In genomic region chr3:167734498-167735232, GRCh38 we compare ENCODE assay signal across 8 cellular contexts. TPM values are rescaled to one million over a fixed set of nuclear protein-coding genes. Genes with fewer than 3 reads are reported as not detected.
A peak's percentile ranks its signal among the peaks of the same experiment; 100 is the strongest.
DNase-seq lines count a peak whose midpoint lies in the region; ATAC-seq and TF ChIP-seq lines count a peak whose summit lies in the region.

TSS of gene PDCD10 (minus strand) at chr3:167734892. CDS start at chr3:167720157, 14,735 bp downstream.

- no peak for TF ChIP-seq RAD21 in Ishikawa (IDR thresholded peaks at IDR 0.05; ENCODE audit: low read depth)

- no peaks in the 10 kb centered on the region for H3K27me3 ChIP-seq in mononuclear cell (ENCODE audit: insufficient read depth, low read length)

- peak within 1 kb of the TSS; percentile 96 for H3K27ac ChIP-seq in epithelial cell of prostate

- ATAC-seq in GM21619 (IDR thresholded peaks at IDR 0.05; ENCODE audit: unreplicated experiment): peak; percentile 84

- H3K9me3 ChIP-seq in mononuclear cell (ENCODE audit: low read depth, low read length): no peaks in the 10 kb centered on the region

- peaks cover 22% of the 10 kb centered on the region for H3K4me1 ChIP-seq in mononuclear cell (ENCODE audit: insufficient read depth, low read length)

- TF ChIP-seq EP300 in Ishikawa (IDR thresholded peaks at IDR 0.05; ENCODE audit: borderline replicate concordance): no peak

- peak within 1 kb of the TSS; percentile 84 for H3K4me3 ChIP-seq in mononuclear cell (ENCODE audit: low read length)

- DNase-seq in DMS53 (lab: John Stamatoyannopoulos, UW): peak; percentile 99
- DNase-seq in OCI-M2 (lab: John Stamatoyannopoulos, UW; ENCODE audit: unreplicated experiment): peak; percentile 88
- peak; percentile 92 for DNase-seq in activated T-cell treated with anti-CD3 and anti-CD28 coated beads for 4 hours
- DNase-seq in epithelial cell of prostate (ENCODE audit: low read depth, low spot score): peak; percentile 98
- peak; percentile 88 to 92 for DNase-seq in stimulated activated CD8-positive, alpha-beta memory T cell treated with anti-CD3 and anti-CD28 coated beads, Interleukin-4, amount 100 ng/mL, for 1 hour (ENCODE audit: low read depth in 2 of 2, low spot score in 1 of 2)

TF ChIP-seq in Ishikawa, 13 proteins besides CTCF, POLR2A, EP300 and RAD21:
- TF ChIP-seq NFIC (IDR thresholded peaks at IDR 0.05): no peak; the same call in 1 of the 2 replicates
- no peak for TF ChIP-seq CEBPB (IDR thresholded peaks at IDR 0.05)
- peak; percentile 29; the same call in 1 of the 2 replicates for TF ChIP-seq TCF12 (IDR thresholded peaks at IDR 0.05; ENCODE audit: low read depth)
- TF ChIP-seq, protein P1, sequence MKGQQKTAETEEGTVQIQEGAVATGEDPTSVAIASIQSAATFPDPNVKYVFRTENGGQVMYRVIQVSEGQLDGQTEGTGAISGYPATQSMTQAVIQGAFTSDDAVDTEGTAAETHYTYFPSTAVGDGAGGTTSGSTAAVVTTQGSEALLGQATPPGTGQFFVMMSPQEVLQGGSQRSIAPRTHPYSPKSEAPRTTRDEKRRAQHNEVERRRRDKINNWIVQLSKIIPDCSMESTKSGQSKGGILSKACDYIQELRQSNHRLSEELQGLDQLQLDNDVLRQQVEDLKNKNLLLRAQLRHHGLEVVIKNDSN (IDR thresholded peaks at IDR 0.05): no peak
- 0 out of 2 replicates have a peak, but pooled peaks have one; percentile 35 for TF ChIP-seq ZBTB7A (IDR thresholded peaks at IDR 0.05; ENCODE audit: low read depth)
- TF ChIP-seq EGR1 (IDR thresholded peaks at IDR 0.05): peak; percentile 73
- TF ChIP-seq REST (IDR thresholded peaks at IDR 0.05; ENCODE audit: low read depth): no peak
- TF ChIP-seq, protein P2, sequence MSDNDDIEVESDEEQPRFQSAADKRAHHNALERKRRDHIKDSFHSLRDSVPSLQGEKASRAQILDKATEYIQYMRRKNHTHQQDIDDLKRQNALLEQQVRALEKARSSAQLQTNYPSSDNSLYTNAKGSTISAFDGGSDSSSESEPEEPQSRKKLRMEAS (IDR thresholded peaks at IDR 0.05): no peak; the same call in 1 of the 2 replicates
- TF ChIP-seq CREB1 (IDR thresholded peaks at IDR 0.05; ENCODE audit: low read depth): peak; percentile 63; the same call in 1 of the 2 replicates
- peak; percentile 55; the same call in 1 of the 2 replicates for TF ChIP-seq TEAD4 (IDR thresholded peaks at IDR 0.05)
- no peak for TF ChIP-seq FOXM1 (IDR thresholded peaks at IDR 0.05; ENCODE audit: borderline replicate concordance, low read depth)
- peak; percentile 93 for TF ChIP-seq TAF1 (IDR thresholded peaks at IDR 0.05; ENCODE audit: low read depth)
- no peak; the same call in none of the 2 replicates for TF ChIP-seq YY1 (IDR thresholded peaks at IDR 0.05; ENCODE audit: low read depth)

RNA-seq across cellular contexts. Expression of gene PDCD10, which starts in this region (rescaled TPM):
- 82.0 TPM for total RNA-seq in mononuclear cell

Comparison
In these comparisons a context has a peak if more than half of its experiments do, and no peak if none do; other contexts are left out.
1. Peak in every context shown above with its lines: DNase-seq, ATAC-seq, H3K4me3 ChIP-seq and H3K27ac ChIP-seq.